28 cellular contexts compared by ENCODE assay signal in genomic region chr15:40992241-40992741, GRCh38. TPM values are rescaled to one million over a fixed set of nuclear protein-coding genes. Genes with fewer than 3 reads are reported as not detected.
DNase-seq lines count a peak whose midpoint lies in the region; ATAC-seq and TF ChIP-seq lines count a peak whose summit lies in the region.
"Had no signal": no experiment of that assay in that cellular context is flagged by ENCODE, and none has a peak within 500 bp of the region (broad histone marks: within the 10 kb centered on the region; RNA-seq: fewer than 3 reads in every experiment).

No MANE protein-coding gene starts in this region.

- peaks cover 2% of the 10 kb centered on the region for H3K27me3 Mint-ChIP-seq in HFFc6 (ENCODE audit: insufficient read depth)
- H3K27me3 Mint-ChIP-seq in endodermal cell (ENCODE audit: insufficient read depth), result no peaks in the 10 kb centered on the region
- H3K27me3 Mint-ChIP-seq in mesothelial cell of epicardium (ENCODE audit: low read depth), result no peaks in the 10 kb centered on the region
- H3K27me3 Mint-ChIP-seq: activated naive CD4-positive, alpha-beta T cell treated with anti-CD3 and anti-CD28 coated beads, Interleukin-2, amount 10 ng/mL, durations not matched to agents 7 days and 5 days; CD4-positive, CD25-positive, alpha-beta regulatory T cell had no signal

- H3K9me3 ChIP-seq in A673 (ENCODE audit: low read depth, low read length, poor library complexity, severe bottlenecking) (no peaks in the 10 kb centered on the region), endodermal cell (ENCODE audit: control insufficient read depth, low read length) (peaks cover 6% of the 10 kb centered on the region), prostate gland (no peaks in the 10 kb centered on the region), aorta (ENCODE audit: control insufficient read depth, low read length) (no peaks in the 10 kb centered on the region)
- H3K9me3 ChIP-seq: esophagus squamous epithelium, right atrium auricular region, SJCRH30, suprapubic skin, vagina had no signal

- no peak overlapping the region for H3K4me3 ChIP-seq in A673 (ENCODE audit: low read depth, low read length, poor library complexity, severe bottlenecking)
- H3K4me3 ChIP-seq in endodermal cell (ENCODE audit: low read length), result no peak overlapping the region
- no peak overlapping the region for H3K4me3 ChIP-seq in prostate gland
- H3K4me3 ChIP-seq in aorta (ENCODE audit: low read length in 2 of 2), result no peak overlapping the region
- H3K4me3 ChIP-seq: esophagus squamous epithelium, lung, right atrium auricular region, SJCRH30, suprapubic skin, vagina had no signal

- peak overlapping the region; percentile 37 for H3K9ac ChIP-seq in endodermal cell (ENCODE audit: extremely low read depth, low read length, poor library complexity, severe bottlenecking)

- POLR2A ChIA-PET in A673 (lab: Charles Lee; ENCODE audit: low non-redundant PET), result interaction anchor here (0.8 kb wide), 1 partner anchor 9 kb away, joined by 3 read pairs; no protein-coding TSS in a partner anchor
- POLR2A ChIA-PET in GM10248 (lab: Yijun Ruan, JAX), result no interaction called here

- no peak overlapping the region for H3K4me3 Mint-ChIP-seq in HFFc6
- H3K4me3 Mint-ChIP-seq in endodermal cell, result no peak overlapping the region
- no peak overlapping the region for H3K4me3 Mint-ChIP-seq in mesothelial cell of epicardium
- H3K4me3 Mint-ChIP-seq: activated naive CD4-positive, alpha-beta T cell treated with anti-CD3 and anti-CD28 coated beads, Interleukin-2, amount 10 ng/mL, durations not matched to agents 7 days and 5 days; CD4-positive, CD25-positive, alpha-beta regulatory T cell; H9 had no signal

- H3K4me1 Mint-ChIP-seq in HFFc6 (ENCODE audit: low read depth), result peaks cover 74% of the 10 kb centered on the region
- peaks cover 10% of the 10 kb centered on the region for H3K4me1 Mint-ChIP-seq in endodermal cell
- peaks cover 29% of the 10 kb centered on the region for H3K4me1 Mint-ChIP-seq in mesothelial cell of epicardium

- H3K27ac Mint-ChIP-seq in HFFc6 (peak overlapping the region; percentile 88), endodermal cell (peak overlapping the region; percentile 52), mesothelial cell of epicardium (peak overlapping the region; percentile 70)
- H3K27ac Mint-ChIP-seq: activated naive CD4-positive, alpha-beta T cell treated with anti-CD3 and anti-CD28 coated beads, Interleukin-2, amount 10 ng/mL, durations not matched to agents 7 days and 5 days had no signal

- no peak for ATAC-seq in aorta (ENCODE audit: low FRiP score)
- no peak for ATAC-seq in GM18861 (IDR thresholded peaks at IDR 0.05; ENCODE audit: unreplicated experiment)
- ATAC-seq: Panc1 had no signal

- H3K4me1 ChIP-seq in A673 (ENCODE audit: insufficient read depth, low read length, poor library complexity, severe bottlenecking) (peaks cover 27% of the 10 kb centered on the region), endodermal cell (ENCODE audit: control insufficient read depth, insufficient read depth, low read length) (peaks cover 6% of the 10 kb centered on the region), prostate gland (replicated peaks) (no peaks in the 10 kb centered on the region), aorta (ENCODE audit: control insufficient read depth in 1 of 2, insufficient read depth in 2 of 2, low read length in 2 of 2) (no peaks in the 10 kb centered on the region)
- H3K4me1 ChIP-seq: right atrium auricular region, SJCRH30, vagina had no signal

- TF ChIP-seq POLR2A in prostate gland (IDR thresholded peaks at IDR 0.05), result no peak

- H3K9me3 Mint-ChIP-seq in HFFc6 (no peaks in the 10 kb centered on the region), endodermal cell (no peaks in the 10 kb centered on the region), mesothelial cell of epicardium (no peaks in the 10 kb centered on the region)
- H3K9me3 Mint-ChIP-seq: activated naive CD4-positive, alpha-beta T cell treated with anti-CD3 and anti-CD28 coated beads, Interleukin-2, amount 10 ng/mL, durations not matched to agents 7 days and 5 days; H9 had no signal

- H3K27me3 ChIP-seq in A673 (replicated peaks; ENCODE audit: insufficient read depth, low read depth, low read length, poor library complexity) (no peaks in the 10 kb centered on the region), endodermal cell (ENCODE audit: control insufficient read depth, insufficient read depth, low read length, poor library complexity, severe bottlenecking) (no peaks in the 10 kb centered on the region), prostate gland (replicated peaks; ENCODE audit: insufficient read depth) (no peaks in the 10 kb centered on the region), aorta (ENCODE audit: control insufficient read depth in 1 of 2, insufficient read depth in 2 of 2, low read length in 1 of 2) (no peaks in the 10 kb centered on the region)
- H3K27me3 ChIP-seq: esophagus squamous epithelium, right atrium auricular region, SJCRH30, suprapubic skin, vagina had no signal

- H3K36me3 ChIP-seq in A673 (ENCODE audit: insufficient read depth, low read length, poor library complexity, severe bottlenecking) (peaks cover 31% of the 10 kb centered on the region), endodermal cell (ENCODE audit: control insufficient read depth, insufficient read depth, low read length) (peaks cover 81% of the 10 kb centered on the region), prostate gland (peaks cover 0 to 11% of the 10 kb centered on the region in 2 donors), aorta (ENCODE audit: control insufficient read depth in 1 of 2, insufficient read depth in 2 of 2, low read length in 1 of 2) (peaks cover 0 to 5% of the 10 kb centered on the region in 2 donors)

- intact Hi-C loops in A673 (cut with micrococcal nuclease; ENCODE audit: unreplicated experiment), result no loop called here
- intact Hi-C loops in prostate gland (cut with DNase I), result no loop called here
- intact Hi-C loops in aorta (cut with DNase I), result no loop called here

- TF ChIP-seq CTCF in A673 (conservative IDR thresholded peaks at IDR 0.05; ENCODE audit: low read depth, low read length), result no peak
- no peak for TF ChIP-seq CTCF in HFFc6 (IDR thresholded peaks at IDR 0.05)
- no peak for TF ChIP-seq CTCF in endodermal cell (conservative IDR thresholded peaks at IDR 0.05)
- TF ChIP-seq CTCF in mesothelial cell of epicardium (IDR thresholded peaks at IDR 0.05; ENCODE audit: unreplicated experiment), result no peak
- TF ChIP-seq CTCF in prostate gland (IDR thresholded peaks at IDR 0.05), result no peak
- TF ChIP-seq CTCF in GM10248 (IDR thresholded peaks at IDR 0.05; ENCODE audit: control extremely low read depth, extremely low read depth, low read depth, missing control alignments), result no peak

- H3K27ac ChIP-seq in A673 (ENCODE audit: low read depth, low read length, poor library complexity, severe bottlenecking), result peak overlapping the region; percentile 80
- no peak overlapping the region for H3K27ac ChIP-seq in endodermal cell (ENCODE audit: low read depth, low read length)
- H3K27ac ChIP-seq in prostate gland, result no peak overlapping the region
- no peak overlapping the region for H3K27ac ChIP-seq in aorta (ENCODE audit: low read depth in 1 of 2, low read length in 2 of 2)
- H3K27ac ChIP-seq: esophagus squamous epithelium, right atrium auricular region, SJCRH30, suprapubic skin, vagina, WERI-Rb-1 had no signal

- CTCF ChIA-PET in A673 (lab: Charles Lee), result no interaction called here
- CTCF ChIA-PET in GM10248 (lab: Yijun Ruan, JAX), result interaction anchor here (1.0 to 4.0 kb wide), 6 partner anchors 11 to 86 kb away, joined by 3 to 17 read pairs (median 4); no protein-coding TSS in a partner anchor

- WGBS in endodermal cell (ENCODE audit: insufficient coverage in 1 of 2, insufficient read length in 1 of 2), 2 experiments, result 75 to 100% methylated on average over 1 of the region's 1 CpG
- WGBS in prostate gland, result 37% methylated on average over 1 of the region's 1 CpG
- WGBS in aorta, 2 donors, result 3 to 9% methylated on average over 1 of the region's 1 CpG

- BruUV-seq in A673 (replicated peaks; lab: Mats Ljungman, UMichigan), result no TSS peak

- DNase-seq in A673 (ENCODE audit: low spot score), result peak; percentile 18
- DNase-seq in HFFc6, result peak; percentile 47
- no peak for DNase-seq in endodermal cell
- DNase-seq in mesothelial cell of epicardium (ENCODE audit: low spot score in 2 of 2, unreplicated experiment in 2 of 2), result no peak
- DNase-seq in prostate gland (ENCODE audit: low spot score), result no peak
- DNase-seq in GM10248 (ENCODE audit: extremely low spot score), result no peak
- no peak for DNase-seq in aorta
- DNase-seq: activated CD4-positive, alpha-beta T cell treated with anti-CD3 and anti-CD28 coated beads, Interleukin-2, amount 50 U/mL, for 48 hours; activated naive CD4-positive, alpha-beta T cell treated with anti-CD3 and anti-CD28 coated beads, Interleukin-2, amount 10 ng/mL, durations not matched to agents 7 days and 5 days; activated T-cell treated with anti-CD3 and anti-CD28 coated beads, Interleukin-2, amount 50 U/mL, for 48 hours; CD4-positive, CD25-positive, alpha-beta regulatory T cell; effector memory CD4-positive, alpha-beta T cell; esophagus squamous epithelium; H9; hippocampal formation; islet precursor cell; NCI-H2081 treated with DMSO at 0.1 percent for 48 hours; NCI-H446; nucleus accumbens; SJCRH30; stimulated activated CD8-positive, alpha-beta memory T cell treated with anti-CD3 and anti-CD28 coated beads, Interleukin-4, amount 100 ng/mL, for 48 hours; WERI-Rb-1 had no signal

- peaks cover 65% of the 10 kb centered on the region for H3K36me3 Mint-ChIP-seq in HFFc6 (ENCODE audit: low read depth)
- peaks cover 64% of the 10 kb centered on the region for H3K36me3 Mint-ChIP-seq in endodermal cell (ENCODE audit: low read depth)
- peaks cover 45% of the 10 kb centered on the region for H3K36me3 Mint-ChIP-seq in mesothelial cell of epicardium

RNA-seq across cellular contexts. Expression of gene CHAC1, which starts 39.0 kb away (rescaled TPM):
- 11.6 and 26.8 TPM in 2 replicates for total RNA-seq in A673 (2021)
- 10 to 100 TPM; 20.8 to 26.0 (median 24.2) TPM for total RNA-seq in HFFc6 (2021; fragmentation: NEBNext Ultra II Directional; extraction: Animal tissue kit (Norgen Biotek cat#: 25700))
- total RNA-seq in endodermal cell, result 1 to 10 TPM; 6.8 to 9.0 TPM
- polyA plus RNA-seq in endodermal cell (2013, experiment 1 of 2), result 28.5 TPM
- polyA plus RNA-seq in endodermal cell (2013, experiment 2 of 2), result 11.2 TPM
- total RNA-seq in mesothelial cell of epicardium, result 2.7 to 3.2 TPM (median 3.1 TPM) in 3 replicates
- total RNA-seq in prostate gland, result 1 to 10 TPM in 1 of 2 donors, under 1 TPM in 1; 0.18 to 2.7 TPM
- total RNA-seq in aorta, result 1 to 10 TPM; 2.1 to 5.3 TPM
- 1 to 10 TPM; 1.2 to 4.5 TPM for polyA plus RNA-seq in aorta

Comparison
In these comparisons a context has a peak if more than half of its experiments do, and no peak if none do; other contexts are left out.
1. DNase-seq: peak in A673 (single experiment) and HFFc6 (single experiment); none in endodermal cell (single experiment), mesothelial cell of epicardium (0 of 2), prostate gland (single experiment), GM10248 (single experiment) and aorta (0 of 2).
2. Peak in every context shown above with its lines, with median percentiles within 50 percentile points of each other: H3K27ac Mint-ChIP-seq.